ENCODE assay signal across 9 cellular contexts in the genomic region with DNA sequence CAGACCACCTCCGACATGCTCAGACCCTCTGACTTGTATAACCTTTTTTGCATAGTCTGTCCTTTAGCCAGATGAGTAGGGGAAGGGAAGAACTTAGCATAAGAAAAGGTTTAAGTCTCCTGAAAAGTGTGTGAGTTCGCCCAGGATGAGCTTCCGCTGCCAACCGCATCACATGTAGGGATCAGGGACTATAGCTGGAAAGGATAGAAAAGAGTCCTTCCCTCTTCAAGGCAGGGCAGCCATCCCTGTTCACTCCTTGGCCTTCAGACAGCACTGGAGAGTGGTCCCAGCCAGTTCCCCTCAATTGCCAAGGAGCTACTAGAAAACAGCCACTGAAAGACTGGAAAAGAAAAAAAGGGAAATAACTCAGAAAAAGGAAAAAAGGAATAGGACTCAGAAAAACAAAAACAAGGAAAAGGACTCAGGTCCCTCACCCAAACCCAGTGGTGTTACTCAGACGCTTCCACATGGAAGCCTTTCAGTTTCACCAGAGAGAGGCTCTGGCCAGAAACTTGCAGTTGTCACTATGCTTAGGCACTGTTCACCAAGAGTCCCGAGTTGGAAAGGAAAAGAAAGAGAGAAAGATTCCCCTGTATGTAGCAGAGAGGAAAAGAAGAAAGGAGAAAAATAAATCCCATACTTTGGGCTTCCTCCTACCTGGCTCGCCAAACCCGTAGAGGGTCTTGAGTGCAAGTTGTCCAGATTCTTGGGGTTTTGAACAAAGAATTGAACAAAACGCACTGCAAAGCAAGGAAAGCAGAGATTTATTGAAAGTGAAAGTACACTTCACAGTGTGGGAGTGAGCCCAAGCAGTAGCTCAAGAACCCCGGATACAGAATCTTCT. TPM values are rescaled to one million over a fixed set of nuclear protein-coding genes. Genes with fewer than 3 reads are reported as not detected.
DNase-seq lines count a peak whose midpoint lies in the region; ATAC-seq, FAIRE-seq and TF ChIP-seq lines count a peak whose summit lies in the region.
"Had no signal": no experiment of that assay in that cellular context is flagged by ENCODE, and none has a peak within 500 bp of the region (broad histone marks: within the 10 kb centered on the region; RNA-seq: fewer than 3 reads in every experiment).

No MANE protein-coding gene starts in this region.

- H3K36me3 ChIP-seq in RWPE2 (ENCODE audit: low read depth): no peaks in the 10 kb centered on the region
- H3K36me3 ChIP-seq in testis (ENCODE audit: low read depth, missing control alignments): no peaks in the 10 kb centered on the region

- H3K36me3 Mint-ChIP-seq in activated CD4-positive, alpha-beta T cell treated with anti-CD3 and anti-CD28 coated beads, Interleukin-2, amount 10 ng/mL, durations not matched to agents 7 days and 5 days (ENCODE audit: low read depth): peaks cover 47% of the 10 kb centered on the region

- peak overlapping the region; percentile 98 for H3K27ac Mint-ChIP-seq in activated CD4-positive, alpha-beta T cell treated with anti-CD3 and anti-CD28 coated beads, Interleukin-2, amount 10 ng/mL, durations not matched to agents 7 days and 5 days

- no peak for FAIRE-seq in D721Med (lab: Jason Lieb, UNC)
- FAIRE-seq: endometrium had no signal

- WGBS in testis, 2 donors: 56 to 63% methylated on average over 10 of the region's 10 CpGs
- 76 to 77% methylated on average over 10 of the region's 10 CpGs for WGBS in lower leg skin, 2 donors

- POLR2A ChIA-PET in activated CD4-positive, alpha-beta T cell treated with anti-CD3 and anti-CD28 coated beads, Interleukin-2, amount 10 ng/mL, durations not matched to agents 7 days and 5 days (lab: Charles Lee): interaction anchor here (0.6 kb wide), 1 partner anchor 782 kb away, joined by 4 read pairs; no protein-coding TSS in a partner anchor

- H3K9me3 ChIP-seq in RWPE2 (ENCODE audit: severe bottlenecking) (no peaks in the 10 kb centered on the region), testis (no peaks in the 10 kb centered on the region)

- TF ChIP-seq CTCF in RWPE2 (IDR thresholded peaks at IDR 0.05; ENCODE audit: poor library complexity, severe bottlenecking) (no peak), testis (IDR thresholded peaks at IDR 0.05) (no peak), D721Med (IDR thresholded peaks at IDR 0.05; ENCODE audit: insufficient read depth, missing control alignments) (no peak), lower leg skin (IDR thresholded peaks at IDR 0.05) (no peak)

- H3K27me3 ChIP-seq in RWPE2 (ENCODE audit: insufficient read depth, poor library complexity, severe bottlenecking) (no peaks in the 10 kb centered on the region), layer of hippocampus (ENCODE audit: control insufficient read depth, insufficient read depth, low read length) (no peaks in the 10 kb centered on the region), testis (no peaks in the 10 kb centered on the region)

- intact Hi-C loops in testis (cut with DNase I; ENCODE audit: low total_unique reads) (no loop called here), lower leg skin (cut with DNase I; ENCODE audit: low total_unique reads) (no loop called here)

- CTCF ChIA-PET in activated CD4-positive, alpha-beta T cell treated with anti-CD3 and anti-CD28 coated beads, Interleukin-2, amount 10 ng/mL, durations not matched to agents 7 days and 5 days (lab: Charles Lee): interaction anchor here (1.2 to 1.4 kb wide), 2 partner anchors 10 to 59 kb away, joined by 3 to 5 read pairs; no protein-coding TSS in a partner anchor

- H3K4me3 ChIP-seq in RWPE2 (ENCODE audit: severe bottlenecking) (peak overlapping the region; percentile 39), testis (peak overlapping the region; percentile 37 to 53), lower leg skin (ENCODE audit: low read depth, poor library complexity, severe bottlenecking) (no peak overlapping the region)

- H3K9me3 Mint-ChIP-seq in activated CD4-positive, alpha-beta T cell treated with anti-CD3 and anti-CD28 coated beads, Interleukin-2, amount 10 ng/mL, durations not matched to agents 7 days and 5 days: peaks cover 17% of the 10 kb centered on the region

- H3K4me3 Mint-ChIP-seq in activated CD4-positive, alpha-beta T cell treated with anti-CD3 and anti-CD28 coated beads, Interleukin-2, amount 10 ng/mL, durations not matched to agents 7 days and 5 days: peak overlapping the region; percentile 90

- H3K4me1 Mint-ChIP-seq in activated CD4-positive, alpha-beta T cell treated with anti-CD3 and anti-CD28 coated beads, Interleukin-2, amount 10 ng/mL, durations not matched to agents 7 days and 5 days: peaks cover 62% of the 10 kb centered on the region

- DNase-seq in activated CD4-positive, alpha-beta T cell treated with anti-CD3 and anti-CD28 coated beads, Interleukin-2, amount 10 ng/mL, durations not matched to agents 7 days and 5 days: peak; percentile 29
- no peak for DNase-seq in activated CD4-positive, alpha-beta T cell treated with anti-CD3 and anti-CD28 coated beads, Interleukin-2, amount 50 U/mL, for 48 hours
- DNase-seq in RWPE2 (ENCODE audit: low spot score): no peak
- DNase-seq in testis: no peak
- DNase-seq in D721Med (ENCODE audit: insufficient read length, low spot score): no peak
- no peak for DNase-seq in lower leg skin (ENCODE audit: low spot score in 2 of 2)
- DNase-seq in NCI-H146 treated with DMSO at 0.1 percent for 48 hours (lab: John Stamatoyannopoulos, UW; ENCODE audit: unreplicated experiment): no peak

- H3K27ac ChIP-seq in RWPE2 (ENCODE audit: poor library complexity, severe bottlenecking) (peak overlapping the region; percentile 59), layer of hippocampus (ENCODE audit: low read depth, low read length) (peak overlapping the region; percentile 19), testis (peak overlapping the region; percentile 89 to 94)

- H3K4me1 ChIP-seq in RWPE2 (ENCODE audit: insufficient read depth, poor library complexity, severe bottlenecking) (peaks cover 14% of the 10 kb centered on the region), testis (peaks cover 18% of the 10 kb centered on the region)

- TF ChIP-seq POLR2A in testis (IDR thresholded peaks at IDR 0.05): no peak
- TF ChIP-seq POLR2A in lower leg skin (IDR thresholded peaks at IDR 0.05): no peak

- H3K27me3 Mint-ChIP-seq in activated CD4-positive, alpha-beta T cell treated with anti-CD3 and anti-CD28 coated beads, Interleukin-2, amount 10 ng/mL, durations not matched to agents 7 days and 5 days: no peaks in the 10 kb centered on the region

- ATAC-seq in RWPE2 (ENCODE audit: low read depth): no peak; the same call in 2 of the 3 replicates

RNA-seq across cellular contexts. Expression of gene TM9SF2, which starts 5.6 kb away (rescaled TPM):
- 10 to 100 TPM; 79.2 to 87.9 TPM for total RNA-seq in activated CD4-positive, alpha-beta T cell treated with anti-CD3 and anti-CD28 coated beads, Interleukin-2, amount 10 ng/mL, durations not matched to agents 7 days and 5 days
- total RNA-seq in testis: 100 to 1,000 TPM; 106 to 119 TPM
- 136 TPM for polyA plus RNA-seq in testis (ENCODE audit: insufficient read depth, low read depth, low replicate concordance)
- total RNA-seq in lower leg skin: 100 to 1,000 TPM in 2 of 4 donors, 10 to 100 TPM in 2; 66.5 to 111 (median 88.0) TPM

Comparison
In these comparisons a context has a peak if more than half of its experiments do, and no peak if none do; other contexts are left out.
1. H3K27ac ChIP-seq: peak in every context shown above with its lines; median percentile 92 in testis; 59 in RWPE2; 19 in layer of hippocampus.